Comparison of ENCODE assay signal across 10 cellular contexts in the genomic region with DNA sequence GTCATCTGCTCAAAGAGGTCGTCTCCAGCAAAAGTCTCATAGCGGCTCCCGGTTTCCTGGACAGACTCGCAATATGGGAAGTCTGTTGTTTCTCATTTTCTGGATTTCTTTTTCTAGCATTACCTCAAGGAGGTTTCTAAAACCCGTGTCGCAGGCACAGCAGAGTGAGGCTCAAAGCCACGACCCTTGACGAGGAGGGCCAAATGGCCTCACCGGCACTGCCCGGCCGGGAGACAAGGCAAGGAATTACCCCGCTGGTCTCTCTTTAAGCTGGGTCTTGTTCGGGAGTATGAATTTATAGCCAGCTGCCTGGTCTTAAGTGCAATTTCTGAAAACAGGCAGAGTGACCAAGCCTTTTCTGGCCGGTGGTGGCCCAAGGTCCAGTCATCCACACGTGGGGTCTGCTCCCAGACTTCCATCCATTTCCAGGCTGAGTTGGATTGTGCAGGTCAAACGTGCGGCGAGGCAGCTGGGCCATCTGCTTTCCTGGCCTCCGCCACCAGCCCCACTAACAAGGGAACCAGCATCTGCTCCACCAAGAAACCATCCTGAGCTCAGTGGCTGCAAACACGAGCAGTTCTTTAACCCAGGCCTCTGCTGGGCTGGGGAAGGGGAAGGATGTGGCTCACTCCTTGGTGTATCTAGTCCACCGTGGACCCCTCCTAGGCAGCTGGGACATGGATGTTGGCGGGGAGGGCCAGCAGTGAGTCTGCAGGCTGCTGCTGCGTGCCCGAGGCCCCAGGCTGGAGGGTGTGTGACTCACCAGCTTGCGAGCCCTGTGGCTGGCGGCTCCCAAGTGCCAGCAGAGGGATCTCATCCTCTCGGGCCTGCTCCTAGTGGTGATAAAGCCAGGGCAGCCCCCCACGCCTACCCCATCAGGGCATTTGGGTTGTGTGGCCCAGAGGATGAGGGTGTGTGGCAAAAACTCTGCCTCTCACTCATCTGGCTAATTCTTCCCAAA. TPM values are rescaled to one million over a fixed set of nuclear protein-coding genes. Genes with fewer than 3 reads are reported as not detected.
A peak's percentile ranks its signal among the peaks of the same experiment; 100 is the strongest.
DNase-seq lines count a peak whose midpoint lies in the region; ATAC-seq and TF ChIP-seq lines count a peak whose summit lies in the region.
"Had no signal": no experiment of that assay in that cellular context is flagged by ENCODE, and none has a peak within 500 bp of the region (broad histone marks: within the 10 kb centered on the region; RNA-seq: fewer than 3 reads in every experiment).

No MANE protein-coding gene starts in this region.

- DNase-seq in AG08396 (ENCODE audit: low spot score) (peak; percentile 71), HT1080 (ENCODE audit: low read depth) (peak; percentile 80), adrenal gland (peak in 5 of 7 donors; percentile 12 to 42 (median 26)), left lung (peak; percentile 27 to 53), T-helper 2 cell (no peak)
- no peak for DNase-seq in stimulated activated CD4-positive, alpha-beta T cell treated with anti-CD3 and anti-CD28 coated beads, Interleukin-4, amount 100 ng/mL, for 1 hour
- no peak for DNase-seq in stimulated activated CD4-positive, alpha-beta T cell treated with anti-CD3 and anti-CD28 coated beads, Interleukin-2, amount 100 ng/mL, for 24 hours
- DNase-seq: activated CD4-positive, alpha-beta T cell treated with anti-CD3 and anti-CD28 coated beads for 4 hours had no signal

- 67 to 87% (median 75%) methylated on average over 17 to 28 of the region's 28 CpGs for WGBS in adrenal gland, 4 donors

- H3K27me3 ChIP-seq in adrenal gland: no peaks in the 10 kb centered on the region
- H3K27me3 ChIP-seq in left lung: no peaks in the 10 kb centered on the region

- H3K36me3 ChIP-seq in adrenal gland (replicated peaks in 1 of 2): no peaks in the 10 kb centered on the region
- H3K36me3 ChIP-seq in left lung: no peaks in the 10 kb centered on the region

- H3K4me3 ChIP-seq in adrenal gland (no peak overlapping the region), left lung (no peak overlapping the region)
- H3K4me3 ChIP-seq: K562 had no signal

- intact Hi-C loops in adrenal gland (cut with DNase I): no loop called here
- intact Hi-C loops in left lung (cut with DNase I): no loop called here

- no peak overlapping the region for H3K27ac ChIP-seq in adrenal gland
- H3K27ac ChIP-seq in left lung: no peak overlapping the region

- TF ChIP-seq CTCF in adrenal gland (IDR thresholded peaks at IDR 0.05) (no peak), left lung (IDR thresholded peaks at IDR 0.05) (no peak)

- ATAC-seq in left lung (no peak), HG02973 (IDR thresholded peaks at IDR 0.05; ENCODE audit: unreplicated experiment) (no peak)
- ATAC-seq: K562 had no signal

- H3K9me3 ChIP-seq in adrenal gland (replicated peaks in 1 of 3) (peaks cover 0 to 4% (median 0%) of the 10 kb centered on the region in 3 donors), left lung (no peaks in the 10 kb centered on the region)

- H3K4me1 ChIP-seq in adrenal gland (replicated peaks in 1 of 2): no peaks in the 10 kb centered on the region
- H3K4me1 ChIP-seq in left lung: peaks cover 0 to 2% of the 10 kb centered on the region in 2 donors

- no peak for TF ChIP-seq POLR2A in adrenal gland (IDR thresholded peaks at IDR 0.05)

RNA-seq across cellular contexts. Expression of gene COL5A1, which starts 55.6 kb away (rescaled TPM):
- total RNA-seq in HT1080 (2014; rRNA removed; shearing (Covaris generic)): 5.4 and 6.5 TPM in 2 replicates
- 6.7 and 9.0 TPM in 2 replicates for polyA plus RNA-seq in HT1080 (2015; cell fraction: cytosol; rRNA removed)
- 70.0 and 77.9 TPM in 2 replicates for polyA plus RNA-seq in HT1080 (2015; cell fraction: nucleus; rRNA removed)
- total RNA-seq in adrenal gland (10 to 100 TPM; 15.2 to 45.5 (median 32.5) TPM), left lung (100 to 1,000 TPM; 205 to 357 TPM)
- 10 to 100 TPM in 2 of 3 donors, 1 to 10 TPM in 1; 3.5 to 44.3 (median 14.1) TPM for polyA plus RNA-seq in adrenal gland

Comparison
In these comparisons a context has a peak if more than half of its experiments do, and no peak if none do; other contexts are left out.
1. DNase-seq: peak in AG08396 (single experiment), HT1080 (single experiment), adrenal gland (5 of 7) and left lung (2 of 2); none in stimulated activated CD4-positive, alpha-beta T cell treated with anti-CD3 and anti-CD28 coated beads, Interleukin-4, amount 100 ng/mL, for 1 hour (single experiment), T-helper 2 cell (0 of 5) and stimulated activated CD4-positive, alpha-beta T cell treated with anti-CD3 and anti-CD28 coated beads, Interleukin-2, amount 100 ng/mL, for 24 hours (0 of 2).
2. RNA of gene COL5A1, which starts 55.6 kb away (total RNA-seq): 205 to 357 TPM in left lung; 15.2 to 45.5 TPM in adrenal gland and 5.4 to 6.5 TPM in HT1080; every median in the first group is over 4 times any median in the second.